ENCODE assay signal across 8 cellular contexts in the genomic region with DNA sequence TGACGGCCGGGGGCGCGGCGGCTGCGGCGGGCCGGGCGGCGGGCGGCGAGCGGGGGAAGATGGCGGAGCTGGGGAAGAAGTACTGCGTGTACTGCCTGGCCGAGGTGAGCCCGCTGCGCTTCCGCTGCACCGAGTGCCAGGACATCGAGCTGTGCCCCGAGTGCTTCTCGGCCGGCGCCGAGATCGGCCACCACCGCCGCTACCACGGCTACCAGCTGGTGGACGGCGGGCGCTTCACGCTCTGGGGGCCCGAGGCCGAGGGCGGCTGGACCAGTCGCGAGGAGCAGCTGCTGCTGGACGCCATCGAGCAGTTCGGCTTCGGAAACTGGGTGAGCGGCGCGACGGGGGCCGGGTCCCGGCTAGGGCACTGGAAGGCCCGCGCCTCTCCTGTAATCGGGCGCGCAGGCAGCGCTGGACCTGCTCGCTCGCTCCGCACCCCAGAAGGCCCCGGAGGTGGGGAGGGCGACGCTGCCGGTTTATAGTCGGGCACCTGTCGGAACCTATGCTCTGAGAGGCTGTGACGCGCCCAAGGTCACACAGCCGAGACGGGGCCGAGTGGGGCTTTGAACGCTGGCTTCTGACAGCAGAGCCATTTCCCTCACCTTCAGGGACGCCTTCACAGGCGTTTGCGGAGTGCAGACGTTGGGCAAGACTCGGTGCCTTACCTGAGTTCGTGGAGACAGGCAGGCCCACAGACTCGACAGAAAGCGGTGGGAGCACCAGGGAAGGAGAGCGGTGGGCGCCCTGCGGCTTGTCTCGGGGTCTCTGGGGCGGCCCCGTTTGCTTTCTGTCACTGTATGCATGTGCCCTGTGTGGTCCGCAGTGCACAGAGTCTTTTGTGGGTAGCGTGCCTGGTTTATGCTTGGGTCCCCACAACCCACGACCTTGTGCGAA. TPM values are rescaled to one million over a fixed set of nuclear protein-coding genes. Genes with fewer than 3 reads are reported as not detected.
DNase-seq lines count a peak whose midpoint lies in the region; ATAC-seq and TF ChIP-seq lines count a peak whose summit lies in the region.

No MANE protein-coding gene starts in this region.

- peaks cover 61% of the 10 kb centered on the region for H3K4me1 Mint-ChIP-seq in CD4-positive, alpha-beta T cell (ENCODE audit: low read depth)

- TF ChIP-seq POLR2A in breast epithelium (IDR thresholded peaks at IDR 0.05) = no peak

- TF ChIP-seq CTCF in CD4-positive, alpha-beta T cell (IDR thresholded peaks at IDR 0.05) = no peak
- TF ChIP-seq CTCF in breast epithelium (IDR thresholded peaks at IDR 0.05) = no peak

- peaks cover 7 to 31% of the 10 kb centered on the region in 2 donors for H3K4me1 ChIP-seq in breast epithelium

- peak overlapping the region; percentile 90 for H3K4me3 Mint-ChIP-seq in CD4-positive, alpha-beta T cell

- peak overlapping the region; percentile 81 for H3K27ac ChIP-seq in CD4-positive, alpha-beta T cell (ENCODE audit: low read depth, low read length)
- H3K27ac ChIP-seq in breast epithelium = peak overlapping the region; percentile 84 to 92
- H3K27ac ChIP-seq in layer of hippocampus (ENCODE audit: low read depth, low read length) = peak overlapping the region; percentile 71

- no peaks in the 10 kb centered on the region for H3K36me3 ChIP-seq in breast epithelium

- H3K4me3 ChIP-seq in breast epithelium = peak overlapping the region; percentile 89 to 97 (median 94)

- H3K27me3 Mint-ChIP-seq in CD4-positive, alpha-beta T cell = no peaks in the 10 kb centered on the region

- peak; percentile 37 to 61 (median 47) for DNase-seq in CD4-positive, alpha-beta T cell
- DNase-seq in UCSD-AML1 (lab: John Stamatoyannopoulos, UW; ENCODE audit: unreplicated experiment) = peak; percentile 67
- DNase-seq in breast epithelium (ENCODE audit: low spot score in 2 of 2) = no peak
- peak; percentile 28 to 38 for DNase-seq in stimulated activated CD4-positive, alpha-beta T cell treated with anti-CD3 and anti-CD28 coated beads, Interleukin-4, amount 100 ng/mL, for 48 hours (ENCODE audit: low read depth in 2 of 2)
- no peak for DNase-seq in kidney glomerular epithelial cell (lab: John Stamatoyannopoulos, UW)

- no peaks in the 10 kb centered on the region for H3K9me3 ChIP-seq in CD4-positive, alpha-beta T cell (ENCODE audit: control insufficient read depth, low read length)
- H3K9me3 ChIP-seq in breast epithelium = no peaks in the 10 kb centered on the region

- ATAC-seq in CD4-positive, alpha-beta T cell (ENCODE audit: poor library complexity) = peak; percentile 51
- ATAC-seq in GM19395 (IDR thresholded peaks at IDR 0.05; ENCODE audit: unreplicated experiment) = peak; percentile 28
- peak; percentile 25 for ATAC-seq in HG03521 (IDR thresholded peaks at IDR 0.05; ENCODE audit: unreplicated experiment)

- peaks cover 34% of the 10 kb centered on the region for H3K36me3 Mint-ChIP-seq in CD4-positive, alpha-beta T cell (ENCODE audit: low read depth)

- intact Hi-C loops in CD4-positive, alpha-beta T cell (cut with DNase I, micrococcal nuclease) = loop anchor here (1.0 to 2.0 kb wide), 4 partner anchors 23 to 261 kb away; a partner anchor contains a TSS
- intact Hi-C loops in breast epithelium (cut with DNase I; ENCODE audit: low total_unique reads) = no loop called here

- H3K9me3 Mint-ChIP-seq in CD4-positive, alpha-beta T cell = no peaks in the 10 kb centered on the region

- H3K27ac Mint-ChIP-seq in CD4-positive, alpha-beta T cell = peak overlapping the region; percentile 81

- POLR2A ChIA-PET in CD4-positive, alpha-beta T cell (lab: Charles Lee) = interaction anchor here (0.6 to 8.7 kb wide), 22 partner anchors 10 to 469 kb away, joined by 3 to 156 read pairs (median 6); a partner anchor contains a TSS

- no peaks in the 10 kb centered on the region for H3K27me3 ChIP-seq in CD4-positive, alpha-beta T cell (ENCODE audit: control insufficient read depth, insufficient read depth, low read length)
- no peaks in the 10 kb centered on the region for H3K27me3 ChIP-seq in breast epithelium
- no peaks in the 10 kb centered on the region for H3K27me3 ChIP-seq in layer of hippocampus (ENCODE audit: control insufficient read depth, insufficient read depth, low read length)

- CTCF ChIA-PET in CD4-positive, alpha-beta T cell (lab: Charles Lee) = interaction anchor here (0.7 to 3.7 kb wide), 15 partner anchors 9 to 403 kb away, joined by 3 to 55 read pairs (median 5); a partner anchor contains a TSS

RNA-seq across cellular contexts. Expression of a gene that starts 0.6 kb away (rescaled TPM):
- total RNA-seq in CD4-positive, alpha-beta T cell = 10 to 100 TPM; 41.5 to 44.6 TPM
- total RNA-seq in breast epithelium = 10 to 100 TPM; 16.4 to 22.7 (median 17.8) TPM

RNA-seq across cellular contexts. Expression of a gene that starts 24.1 kb away (rescaled TPM):
- total RNA-seq in CD4-positive, alpha-beta T cell = 10 to 100 TPM; 55.6 to 58.6 TPM
- total RNA-seq in breast epithelium = 10 to 100 TPM; 20.2 to 24.1 (median 22.6) TPM

Comparison
In these comparisons a context has a peak if more than half of its experiments do, and no peak if none do; other contexts are left out.
1. DNase-seq: peak in CD4-positive, alpha-beta T cell (10 of 10), UCSD-AML1 (single experiment) and stimulated activated CD4-positive, alpha-beta T cell treated with anti-CD3 and anti-CD28 coated beads, Interleukin-4, amount 100 ng/mL, for 48 hours (2 of 2); none in breast epithelium (0 of 2) and kidney glomerular epithelial cell (single experiment).
2. Peak in every context shown above with its lines, with median percentiles within 50 percentile points of each other: ATAC-seq and H3K27ac ChIP-seq.